In the genomic region with DNA sequence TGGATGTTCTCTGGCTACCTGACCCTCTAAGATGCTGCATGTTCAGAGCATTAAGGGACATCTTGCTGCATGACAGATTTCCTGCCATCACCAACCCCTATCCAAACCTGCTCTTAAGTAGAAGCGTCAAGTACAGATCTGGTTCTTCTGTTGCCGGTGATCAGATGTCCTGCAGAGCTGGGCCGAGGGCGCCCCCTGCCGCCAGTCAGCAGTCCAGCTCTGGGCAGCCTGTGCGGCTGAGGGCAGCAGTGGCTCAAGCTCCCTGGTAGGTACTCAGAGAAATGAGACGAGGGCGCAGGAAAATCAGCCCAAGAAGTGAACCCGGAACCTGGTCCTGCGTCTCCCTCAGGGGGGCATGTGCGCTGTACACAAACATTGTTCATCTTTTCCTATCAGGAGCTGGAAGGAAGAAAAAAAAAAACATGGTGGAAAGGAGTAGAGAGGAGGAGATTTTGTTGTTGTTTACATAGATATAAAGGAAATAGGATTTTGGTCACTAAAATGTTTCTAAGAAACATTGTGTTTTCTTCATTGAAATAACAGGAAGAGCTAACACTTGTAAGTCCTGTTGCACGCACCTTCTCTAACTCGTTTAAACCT, we compare ENCODE assay signal across 9 cellular contexts.
DNase-seq lines count a peak whose midpoint lies in the region; ATAC-seq lines count a peak whose summit lies in the region.
"Had no signal": no experiment of that assay in that cellular context is flagged by ENCODE, and none has a peak within 500 bp of the region (broad histone marks: within the 10 kb centered on the region; RNA-seq: fewer than 3 reads in every experiment).

No MANE protein-coding gene starts in this region.

- H3K4me3 Mint-ChIP-seq in activated naive CD4-positive, alpha-beta T cell treated with anti-CD3 and anti-CD28 coated beads, Interleukin-2, amount 10 ng/mL, durations not matched to agents 7 days and 5 days, result no peak overlapping the region
- H3K4me3 Mint-ChIP-seq: T-helper 1 cell treated with Interleukin-12 subunit alpha and Interleukin-12 subunit beta and Interleukin-4 antibody, amounts not matched to agents 30 μg/mL and 1 μg/mL, for 36 hours had no signal

- ATAC-seq in GM18870 (IDR thresholded peaks at IDR 0.05; ENCODE audit: unreplicated experiment) (peak; percentile 52), HG03108 (IDR thresholded peaks at IDR 0.05; ENCODE audit: unreplicated experiment) (peak; percentile 70)
- no peak for ATAC-seq in activated CD4-positive, CD25-positive, alpha-beta regulatory T cell treated with anti-CD3 and anti-CD28 coated beads, Interleukin-2, amount 50 U/mL, for 24 hours

- no peaks in the 10 kb centered on the region for H3K36me3 Mint-ChIP-seq in activated naive CD4-positive, alpha-beta T cell treated with anti-CD3 and anti-CD28 coated beads, Interleukin-2, amount 10 ng/mL, durations not matched to agents 7 days and 5 days

- DNase-seq in COR-L47 (lab: John Stamatoyannopoulos, UW) (peak; percentile 17), NCI-H524 treated with DMSO at 0.1 percent for 48 hours (lab: John Stamatoyannopoulos, UW) (peak; percentile 60), hippocampal formation (lab: John Stamatoyannopoulos, UW) (peak; percentile 14 to 19)
- DNase-seq in activated naive CD4-positive, alpha-beta T cell treated with anti-CD3 and anti-CD28 coated beads, Interleukin-2, amount 10 ng/mL, durations not matched to agents 7 days and 5 days, result peak; percentile 60
- peak; percentile 55 for DNase-seq in stimulated activated CD4-positive, alpha-beta T cell treated with anti-CD3 and anti-CD28 coated beads, Interleukin-1b, Interleukin-23, amount 100 ng/mL, for 48 hours

- no peak overlapping the region for H3K27ac Mint-ChIP-seq in activated naive CD4-positive, alpha-beta T cell treated with anti-CD3 and anti-CD28 coated beads, Interleukin-2, amount 10 ng/mL, durations not matched to agents 7 days and 5 days
- H3K27ac Mint-ChIP-seq: T-helper 1 cell treated with Interleukin-12 subunit alpha and Interleukin-12 subunit beta and Interleukin-4 antibody, amounts not matched to agents 30 μg/mL and 1 μg/mL, for 36 hours had no signal

- no peaks in the 10 kb centered on the region for H3K4me1 Mint-ChIP-seq in activated naive CD4-positive, alpha-beta T cell treated with anti-CD3 and anti-CD28 coated beads, Interleukin-2, amount 10 ng/mL, durations not matched to agents 7 days and 5 days

- CTCF ChIA-PET in activated naive CD4-positive, alpha-beta T cell treated with anti-CD3 and anti-CD28 coated beads, Interleukin-2, amount 10 ng/mL, durations not matched to agents 7 days and 5 days (lab: Charles Lee), result interaction anchor here (0.6 to 2.8 kb wide), 8 partner anchors 9 to 976 kb away, joined by 3 to 13 read pairs (median 4); no protein-coding TSS in a partner anchor

- H3K9me3 Mint-ChIP-seq in activated naive CD4-positive, alpha-beta T cell treated with anti-CD3 and anti-CD28 coated beads, Interleukin-2, amount 10 ng/mL, durations not matched to agents 7 days and 5 days, result no peaks in the 10 kb centered on the region
- H3K9me3 Mint-ChIP-seq: T-helper 1 cell treated with Interleukin-12 subunit alpha and Interleukin-12 subunit beta and Interleukin-4 antibody, amounts not matched to agents 30 μg/mL and 1 μg/mL, for 36 hours had no signal

- H3K27me3 Mint-ChIP-seq in activated naive CD4-positive, alpha-beta T cell treated with anti-CD3 and anti-CD28 coated beads, Interleukin-2, amount 10 ng/mL, durations not matched to agents 7 days and 5 days, result peaks cover 31% of the 10 kb centered on the region

Comparison
In these comparisons a context has a peak if more than half of its experiments do, and no peak if none do; other contexts are left out.
1. ATAC-seq: peak in GM18870 (single experiment) and HG03108 (single experiment); none in activated CD4-positive, CD25-positive, alpha-beta regulatory T cell treated with anti-CD3 and anti-CD28 coated beads, Interleukin-2, amount 50 U/mL, for 24 hours (0 of 2).
2. Peak in every context shown above with its lines, with median percentiles within 50 percentile points of each other: DNase-seq.